In genomic region chr10:61350068-61350467, GRCh38 we compare ENCODE assay signal across 37 cellular contexts.
"Had no signal": no experiment of that assay in that cellular context is flagged by ENCODE, and none has a peak within 500 bp of the region (broad histone marks: within the 10 kb centered on the region; RNA-seq: fewer than 3 reads in every experiment).

No MANE protein-coding gene starts in this region.

- H3K4me3 Mint-ChIP-seq: activated naive CD4-positive, alpha-beta T cell treated with anti-CD3 and anti-CD28 coated beads for 36 hours; activated naive CD4-positive, alpha-beta T cell treated with anti-CD3 and anti-CD28 coated beads, Interleukin-2, amount 10 ng/mL, durations not matched to agents 7 days and 5 days; activated naive CD4-positive, alpha-beta T cell treated with anti-CD3 and anti-CD28 coated beads, Interleukin-2, amount 50 U/mL, for 24 hours; activated naive CD8-positive, alpha-beta T cell; activated naive CD8-positive, alpha-beta T cell treated with anti-CD3 and anti-CD28 coated beads for 36 hours; activated naive CD8-positive, alpha-beta T cell treated with anti-CD3 and anti-CD28 coated beads, Interleukin-2, amount 10 ng/mL, durations not matched to agents 7 days and 5 days; activated naive CD8-positive, alpha-beta T cell treated with anti-CD3 and anti-CD28 coated beads, Interleukin-2, amount 50 U/mL, for 24 hours; activated T-cell treated with anti-CD3 and anti-CD28 coated beads, Interleukin-2, amount 50 U/mL, for 24 hours; activated T-cell treated with anti-CD3 and anti-CD28 coated beads, Interleukin-2, amount 50 U/mL, for 4 hours; activated T-cell treated with anti-CD3 and anti-CD28 coated beads, Interleukin-2, amount 50 U/mL, for 72 hours; activated T-helper 1 cell treated with anti-CD3 and anti-CD28 coated beads, Interleukin-12 subunit alpha, Interleukin-12 subunit beta, Interleukin-2, Interleukin-4 antibody, amounts not matched to agents 30 ng/mL and 10 ng/mL and 1 ng/mL, durations not matched to agents 14 hours and 24 hours and 36 hours; activated T-helper 17 cell treated with anti-CD3 and anti-CD28 coated beads, Interleukin-2, amount 50 U/mL, for 72 hours; brain; central memory CD8-positive, alpha-beta T cell had no signal

- H3K4me3 ChIP-seq: adrenal gland, ascending aorta, body of pancreas, breast epithelium, cardiac muscle cell had no signal

- ATAC-seq: activated naive CD4-positive, alpha-beta T cell treated with anti-CD3 and anti-CD28 coated beads, Interleukin-2, amount 50 U/mL, for 72 hours; activated naive CD8-positive, alpha-beta T cell treated with anti-CD3 and anti-CD28 coated beads, Interleukin-2, amount 50 U/mL, for 24 hours; activated T-cell treated with anti-CD3 and anti-CD28 coated beads, Interleukin-2, amount 50 U/mL, for 4 hours; activated T-cell treated with anti-CD3 and anti-CD28 coated beads, Interleukin-2, amount 50 U/mL, for 72 hours; activated T-helper 17 cell treated with anti-CD3 and anti-CD28 coated beads, Interleukin-2, amount 50 U/mL, for 72 hours; body of pancreas had no signal

- H3K9me3 Mint-ChIP-seq: activated naive CD4-positive, alpha-beta T cell treated with anti-CD3 and anti-CD28 coated beads for 36 hours; activated naive CD4-positive, alpha-beta T cell treated with anti-CD3 and anti-CD28 coated beads, Interleukin-2, amount 10 ng/mL, durations not matched to agents 7 days and 5 days; activated naive CD4-positive, alpha-beta T cell treated with anti-CD3 and anti-CD28 coated beads, Interleukin-2, amount 50 U/mL, for 24 hours; activated naive CD4-positive, alpha-beta T cell treated with anti-CD3 and anti-CD28 coated beads, Interleukin-2, amount 50 U/mL, for 72 hours; activated naive CD8-positive, alpha-beta T cell treated with anti-CD3 and anti-CD28 coated beads for 36 hours; activated naive CD8-positive, alpha-beta T cell treated with anti-CD3 and anti-CD28 coated beads, Interleukin-2, amount 10 ng/mL, durations not matched to agents 7 days and 5 days; activated naive CD8-positive, alpha-beta T cell treated with anti-CD3 and anti-CD28 coated beads, Interleukin-2, amount 50 U/mL, for 24 hours; activated T-cell treated with anti-CD3 and anti-CD28 coated beads, Interleukin-2, amount 50 U/mL, for 24 hours; activated T-cell treated with anti-CD3 and anti-CD28 coated beads, Interleukin-2, amount 50 U/mL, for 4 hours; activated T-cell treated with anti-CD3 and anti-CD28 coated beads, Interleukin-2, amount 50 U/mL, for 72 hours; activated T-helper 1 cell treated with anti-CD3 and anti-CD28 coated beads, Interleukin-12 subunit alpha, Interleukin-12 subunit beta, Interleukin-2, Interleukin-4 antibody, amounts not matched to agents 30 ng/mL and 10 ng/mL and 1 ng/mL, durations not matched to agents 14 hours and 24 hours and 36 hours; activated T-helper 17 cell treated with anti-CD3 and anti-CD28 coated beads, Interleukin-2, amount 50 U/mL, for 72 hours; activated T-helper 2 cell treated with anti-CD3 and anti-CD28 coated beads, Interferon-gamma antibody, Interleukin-2, Interleukin-4, amounts not matched to agents 10 μg/mL and 5 μg/mL and 100 μg/mL, durations not matched to agents 14 hours and 24 hours and 36 hours; brain; central memory CD8-positive, alpha-beta T cell had no signal

- DNase-seq: activated effector memory CD4-positive, alpha-beta T cell treated with anti-CD3 and anti-CD28 coated beads, Interleukin-2, amount 50 U/mL, for 16 hours; activated effector memory CD4-positive, alpha-beta T cell treated with Interleukin-2 at 50 U/mL for 16 hours; activated gamma-delta T cell; activated gamma-delta T cell treated with Interleukin-2 at 50 U/mL for 16 hours; activated naive CD4-positive, alpha-beta T cell; activated naive CD4-positive, alpha-beta T cell treated with anti-CD3 and anti-CD28 coated beads for 36 hours; activated naive CD4-positive, alpha-beta T cell treated with anti-CD3 and anti-CD28 coated beads, Interleukin-2, amount 10 ng/mL, durations not matched to agents 7 days and 5 days; activated naive CD4-positive, alpha-beta T cell treated with anti-CD3 and anti-CD28 coated beads, Interleukin-2, amount 50 U/mL, for 16 hours; activated naive CD4-positive, alpha-beta T cell treated with Interleukin-2 at 50 U/mL for 16 hours; activated naive CD8-positive, alpha-beta T cell treated with anti-CD3 and anti-CD28 coated beads for 36 hours; activated naive CD8-positive, alpha-beta T cell treated with anti-CD3 and anti-CD28 coated beads, Interleukin-2, amount 10 ng/mL, durations not matched to agents 7 days and 5 days; activated naive CD8-positive, alpha-beta T cell treated with anti-CD3 and anti-CD28 coated beads, Interleukin-2, amount 50 U/mL, for 24 hours; activated T-cell treated with anti-CD3 and anti-CD28 coated beads, Interleukin-2, amount 50 U/mL, for 24 hours; activated T-cell treated with anti-CD3 and anti-CD28 coated beads, Interleukin-2, amount 50 U/mL, for 4 hours; activated T-cell treated with anti-CD3 and anti-CD28 coated beads, Interleukin-2, amount 50 U/mL, for 48 hours; activated T-cell treated with anti-CD3 and anti-CD28 coated beads, Interleukin-2, amount 50 U/mL, for 72 hours; adrenal gland; amniotic stem cell; amygdala; anterior cingulate cortex; aorta; body of pancreas; brain microvascular endothelial cell; caudate nucleus; central memory CD4-positive, alpha-beta T cell; cerebellar nuclear complex had no signal

- H3K27ac ChIP-seq: adrenal gland, ascending aorta, body of pancreas, brain microvascular endothelial cell, breast epithelium, cardiac muscle cell had no signal

- H3K27me3 Mint-ChIP-seq: activated naive CD4-positive, alpha-beta T cell treated with anti-CD3 and anti-CD28 coated beads, Interleukin-2, amount 10 ng/mL, durations not matched to agents 7 days and 5 days; activated naive CD8-positive, alpha-beta T cell treated with anti-CD3 and anti-CD28 coated beads, Interleukin-2, amount 10 ng/mL, durations not matched to agents 7 days and 5 days; brain had no signal

- H3K9me3 ChIP-seq: adrenal gland, ascending aorta, body of pancreas, breast epithelium had no signal

- H3K36me3 ChIP-seq: adrenal gland, ascending aorta, brain microvascular endothelial cell, breast epithelium, cardiac muscle cell had no signal

- H3K36me3 Mint-ChIP-seq: activated naive CD4-positive, alpha-beta T cell treated with anti-CD3 and anti-CD28 coated beads, Interleukin-2, amount 10 ng/mL, durations not matched to agents 7 days and 5 days; activated naive CD4-positive, alpha-beta T cell treated with anti-CD3 and anti-CD28 coated beads, Interleukin-2, amount 50 U/mL, for 24 hours; activated naive CD4-positive, alpha-beta T cell treated with anti-CD3 and anti-CD28 coated beads, Interleukin-2, amount 50 U/mL, for 72 hours; activated naive CD8-positive, alpha-beta T cell; activated naive CD8-positive, alpha-beta T cell treated with anti-CD3 and anti-CD28 coated beads for 36 hours; activated naive CD8-positive, alpha-beta T cell treated with anti-CD3 and anti-CD28 coated beads, Interleukin-2, amount 10 ng/mL, durations not matched to agents 7 days and 5 days; brain had no signal

- H3K4me1 ChIP-seq: ascending aorta, breast epithelium had no signal

- H3K27ac Mint-ChIP-seq: activated naive CD4-positive, alpha-beta T cell treated with anti-CD3 and anti-CD28 coated beads for 36 hours; activated naive CD4-positive, alpha-beta T cell treated with anti-CD3 and anti-CD28 coated beads, Interleukin-2, amount 10 ng/mL, durations not matched to agents 7 days and 5 days; activated naive CD4-positive, alpha-beta T cell treated with anti-CD3 and anti-CD28 coated beads, Interleukin-2, amount 50 U/mL, for 24 hours; activated naive CD4-positive, alpha-beta T cell treated with anti-CD3 and anti-CD28 coated beads, Interleukin-2, amount 50 U/mL, for 72 hours; activated naive CD8-positive, alpha-beta T cell; activated naive CD8-positive, alpha-beta T cell treated with anti-CD3 and anti-CD28 coated beads for 36 hours; activated naive CD8-positive, alpha-beta T cell treated with anti-CD3 and anti-CD28 coated beads, Interleukin-2, amount 10 ng/mL, durations not matched to agents 7 days and 5 days; activated naive CD8-positive, alpha-beta T cell treated with anti-CD3 and anti-CD28 coated beads, Interleukin-2, amount 50 U/mL, for 24 hours; activated T-cell treated with anti-CD3 and anti-CD28 coated beads, Interleukin-2, amount 50 U/mL, for 24 hours; activated T-cell treated with anti-CD3 and anti-CD28 coated beads, Interleukin-2, amount 50 U/mL, for 72 hours; activated T-helper 1 cell treated with anti-CD3 and anti-CD28 coated beads, Interleukin-12 subunit alpha, Interleukin-12 subunit beta, Interleukin-2, Interleukin-4 antibody, amounts not matched to agents 30 ng/mL and 10 ng/mL and 1 ng/mL, durations not matched to agents 14 hours and 24 hours and 36 hours; activated T-helper 17 cell treated with anti-CD3 and anti-CD28 coated beads, Interleukin-2, amount 50 U/mL, for 72 hours; activated T-helper 2 cell treated with anti-CD3 and anti-CD28 coated beads, Interferon-gamma antibody, Interleukin-2, Interleukin-4, amounts not matched to agents 10 μg/mL and 5 μg/mL and 100 μg/mL, durations not matched to agents 14 hours and 24 hours and 36 hours; brain had no signal

- H3K4me1 Mint-ChIP-seq: activated naive CD4-positive, alpha-beta T cell treated with anti-CD3 and anti-CD28 coated beads, Interleukin-2, amount 10 ng/mL, durations not matched to agents 7 days and 5 days; activated naive CD4-positive, alpha-beta T cell treated with anti-CD3 and anti-CD28 coated beads, Interleukin-2, amount 50 U/mL, for 24 hours; activated naive CD8-positive, alpha-beta T cell treated with anti-CD3 and anti-CD28 coated beads for 36 hours; activated naive CD8-positive, alpha-beta T cell treated with anti-CD3 and anti-CD28 coated beads, Interleukin-2, amount 10 ng/mL, durations not matched to agents 7 days and 5 days; activated naive CD8-positive, alpha-beta T cell treated with anti-CD3 and anti-CD28 coated beads, Interleukin-2, amount 50 U/mL, for 24 hours; activated T-helper 17 cell treated with anti-CD3 and anti-CD28 coated beads, Interleukin-2, amount 50 U/mL, for 72 hours; central memory CD8-positive, alpha-beta T cell had no signal
